1 cellular context compared by ENCODE assay signal in the genomic region with DNA sequence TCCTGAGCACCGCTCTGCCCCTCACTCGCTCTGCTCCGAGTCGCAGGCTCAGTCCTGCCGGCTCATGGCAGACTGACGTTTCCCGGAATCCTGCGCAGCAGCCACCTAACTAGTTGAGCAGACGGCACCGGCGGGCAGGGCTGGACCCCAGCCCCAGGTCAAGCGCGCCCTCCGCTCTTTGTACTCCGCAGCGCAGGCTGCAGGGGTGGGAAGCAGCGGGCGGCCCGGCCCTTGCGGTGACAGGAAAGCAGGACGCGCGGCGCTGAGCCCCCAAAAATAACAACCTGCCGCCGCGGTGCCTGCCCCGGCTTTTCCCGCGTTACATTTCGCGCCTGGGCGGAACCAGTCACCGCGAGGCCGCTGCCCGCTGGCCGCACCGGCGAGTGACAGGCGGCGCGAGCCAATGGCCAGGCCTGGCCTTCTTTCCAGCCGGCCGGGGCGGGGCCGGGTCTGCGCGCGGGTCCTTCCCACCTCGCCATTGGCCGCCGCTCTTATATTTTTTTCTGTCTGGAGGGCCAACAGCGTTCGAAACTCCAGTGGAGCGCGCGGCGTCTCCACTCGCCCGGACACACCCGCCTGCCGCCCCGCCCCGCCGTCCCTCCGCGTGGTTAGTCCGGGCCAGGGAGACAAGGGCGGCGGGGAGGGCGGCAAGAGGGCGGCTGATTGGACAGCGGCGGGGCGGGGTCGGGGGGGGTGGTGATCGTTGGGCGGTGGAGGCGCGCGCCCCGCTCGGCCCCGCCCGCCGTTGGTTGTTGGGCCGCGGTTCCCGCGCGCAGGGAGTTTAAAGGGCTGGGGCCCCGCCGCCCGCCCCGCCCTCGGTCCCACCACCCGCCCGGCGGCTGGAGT.
A peak's percentile ranks its signal among the peaks of the same experiment; 100 is the strongest.
TF ChIP-seq lines count a peak whose summit lies in the region.

Gene ZNF367, minus strand, starts transcription at position 297 of the 846 bp plus-strand sequence. CDS start 338 bp downstream, outside the sequence.

TF ChIP-seq in WTC11, 78 proteins besides CTCF, POLR2A, EP300 and RAD21 (continued from another document and continues in another):
- TF ChIP-seq, protein P1, sequence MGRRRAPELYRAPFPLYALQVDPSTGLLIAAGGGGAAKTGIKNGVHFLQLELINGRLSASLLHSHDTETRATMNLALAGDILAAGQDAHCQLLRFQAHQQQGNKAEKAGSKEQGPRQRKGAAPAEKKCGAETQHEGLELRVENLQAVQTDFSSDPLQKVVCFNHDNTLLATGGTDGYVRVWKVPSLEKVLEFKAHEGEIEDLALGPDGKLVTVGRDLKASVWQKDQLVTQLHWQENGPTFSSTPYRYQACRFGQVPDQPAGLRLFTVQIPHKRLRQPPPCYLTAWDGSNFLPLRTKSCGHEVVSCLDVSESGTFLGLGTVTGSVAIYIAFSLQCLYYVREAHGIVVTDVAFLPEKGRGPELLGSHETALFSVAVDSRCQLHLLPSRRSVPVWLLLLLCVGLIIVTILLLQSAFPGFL (CRISPR knock-in tag; IDR thresholded peaks at IDR 0.05; ENCODE audit: borderline replicate concordance) = no peak
- TF ChIP-seq JUN (CRISPR knock-in tag; IDR thresholded peaks at IDR 0.05) = no peak
- TF ChIP-seq, protein P2, sequence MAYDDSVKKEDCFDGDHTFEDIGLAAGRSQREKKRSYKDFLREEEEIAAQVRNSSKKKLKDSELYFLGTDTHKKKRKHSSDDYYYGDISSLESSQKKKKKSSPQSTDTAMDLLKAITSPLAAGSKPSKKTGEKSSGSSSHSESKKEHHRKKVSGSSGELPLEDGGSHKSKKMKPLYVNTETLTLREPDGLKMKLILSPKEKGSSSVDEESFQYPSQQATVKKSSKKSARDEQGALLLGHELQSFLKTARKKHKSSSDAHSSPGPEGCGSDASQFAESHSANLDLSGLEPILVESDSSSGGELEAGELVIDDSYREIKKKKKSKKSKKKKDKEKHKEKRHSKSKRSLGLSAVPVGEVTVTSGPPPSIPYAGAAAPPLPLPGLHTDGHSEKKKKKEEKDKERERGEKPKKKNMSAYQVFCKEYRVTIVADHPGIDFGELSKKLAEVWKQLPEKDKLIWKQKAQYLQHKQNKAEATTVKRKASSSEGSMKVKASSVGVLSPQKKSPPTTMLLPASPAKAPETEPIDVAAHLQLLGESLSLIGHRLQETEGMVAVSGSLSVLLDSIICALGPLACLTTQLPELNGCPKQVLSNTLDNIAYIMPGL (CRISPR knock-in tag; IDR thresholded peaks at IDR 0.05) = peak; percentile 42; the same call in 1 of the 2 replicates
- no peak for TF ChIP-seq ZNF532 (CRISPR knock-in tag; IDR thresholded peaks at IDR 0.05; ENCODE audit: borderline replicate concordance)
- no peak for TF ChIP-seq ZBTB21 (CRISPR knock-in tag; IDR thresholded peaks at IDR 0.05; ENCODE audit: borderline replicate concordance)
- TF ChIP-seq, protein P3, sequence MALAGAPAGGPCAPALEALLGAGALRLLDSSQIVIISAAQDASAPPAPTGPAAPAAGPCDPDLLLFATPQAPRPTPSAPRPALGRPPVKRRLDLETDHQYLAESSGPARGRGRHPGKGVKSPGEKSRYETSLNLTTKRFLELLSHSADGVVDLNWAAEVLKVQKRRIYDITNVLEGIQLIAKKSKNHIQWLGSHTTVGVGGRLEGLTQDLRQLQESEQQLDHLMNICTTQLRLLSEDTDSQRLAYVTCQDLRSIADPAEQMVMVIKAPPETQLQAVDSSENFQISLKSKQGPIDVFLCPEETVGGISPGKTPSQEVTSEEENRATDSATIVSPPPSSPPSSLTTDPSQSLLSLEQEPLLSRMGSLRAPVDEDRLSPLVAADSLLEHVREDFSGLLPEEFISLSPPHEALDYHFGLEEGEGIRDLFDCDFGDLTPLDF (CRISPR knock-in tag; IDR thresholded peaks at IDR 0.05) = no peak
- TF ChIP-seq ZNF138 (CRISPR knock-in tag; conservative IDR thresholded peaks at IDR 0.05) = peak; percentile 17; the same call in 1 of the 2 replicates
- TF ChIP-seq IRF1 (CRISPR knock-in tag; IDR thresholded peaks at IDR 0.05) = no peak
- TF ChIP-seq ATF1 (CRISPR knock-in tag; IDR thresholded peaks at IDR 0.05) = 0 out of 2 replicates have a peak, but pooled peaks have one; percentile 58
- peak; percentile 50 for TF ChIP-seq FOXP1 (CRISPR knock-in tag; IDR thresholded peaks at IDR 0.05; ENCODE audit: borderline replicate concordance)
- TF ChIP-seq, protein P4, sequence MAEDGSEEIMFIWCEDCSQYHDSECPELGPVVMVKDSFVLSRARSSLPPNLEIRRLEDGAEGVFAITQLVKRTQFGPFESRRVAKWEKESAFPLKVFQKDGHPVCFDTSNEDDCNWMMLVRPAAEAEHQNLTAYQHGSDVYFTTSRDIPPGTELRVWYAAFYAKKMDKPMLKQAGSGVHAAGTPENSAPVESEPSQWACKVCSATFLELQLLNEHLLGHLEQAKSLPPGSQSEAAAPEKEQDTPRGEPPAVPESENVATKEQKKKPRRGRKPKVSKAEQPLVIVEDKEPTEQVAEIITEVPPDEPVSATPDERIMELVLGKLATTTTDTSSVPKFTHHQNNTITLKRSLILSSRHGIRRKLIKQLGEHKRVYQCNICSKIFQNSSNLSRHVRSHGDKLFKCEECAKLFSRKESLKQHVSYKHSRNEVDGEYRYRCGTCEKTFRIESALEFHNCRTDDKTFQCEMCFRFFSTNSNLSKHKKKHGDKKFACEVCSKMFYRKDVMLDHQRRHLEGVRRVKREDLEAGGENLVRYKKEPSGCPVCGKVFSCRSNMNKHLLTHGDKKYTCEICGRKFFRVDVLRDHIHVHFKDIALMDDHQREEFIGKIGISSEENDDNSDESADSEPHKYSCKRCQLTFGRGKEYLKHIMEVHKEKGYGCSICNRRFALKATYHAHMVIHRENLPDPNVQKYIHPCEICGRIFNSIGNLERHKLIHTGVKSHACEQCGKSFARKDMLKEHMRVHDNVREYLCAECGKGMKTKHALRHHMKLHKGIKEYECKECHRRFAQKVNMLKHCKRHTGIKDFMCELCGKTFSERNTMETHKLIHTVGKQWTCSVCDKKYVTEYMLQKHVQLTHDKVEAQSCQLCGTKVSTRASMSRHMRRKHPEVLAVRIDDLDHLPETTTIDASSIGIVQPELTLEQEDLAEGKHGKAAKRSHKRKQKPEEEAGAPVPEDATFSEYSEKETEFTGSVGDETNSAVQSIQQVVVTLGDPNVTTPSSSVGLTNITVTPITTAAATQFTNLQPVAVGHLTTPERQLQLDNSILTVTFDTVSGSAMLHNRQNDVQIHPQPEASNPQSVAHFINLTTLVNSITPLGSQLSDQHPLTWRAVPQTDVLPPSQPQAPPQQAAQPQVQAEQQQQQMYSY (CRISPR knock-in tag; IDR thresholded peaks at IDR 0.05) = no peak
- no peak for TF ChIP-seq NFATC4 (CRISPR knock-in tag; IDR thresholded peaks at IDR 0.05)
- no peak; the same call in 1 of the 2 replicates for TF ChIP-seq ETV6 (CRISPR knock-in tag; IDR thresholded peaks at IDR 0.05)
- no peak for TF ChIP-seq ZSCAN18 (CRISPR knock-in tag; IDR thresholded peaks at IDR 0.05)
- no peak for TF ChIP-seq GRHL2 (CRISPR knock-in tag; IDR thresholded peaks at IDR 0.05; ENCODE audit: insufficient replicate concordance, severe bottlenecking)
- no peak for TF ChIP-seq ATF2 (CRISPR knock-in tag; IDR thresholded peaks at IDR 0.05; ENCODE audit: borderline replicate concordance, low read depth)
- TF ChIP-seq TP53 (CRISPR knock-in tag; IDR thresholded peaks at IDR 0.05) = no peak
- TF ChIP-seq FOXJ3 (CRISPR knock-in tag; IDR thresholded peaks at IDR 0.05; ENCODE audit: borderline replicate concordance) = no peak
- TF ChIP-seq ZNF423 (CRISPR knock-in tag; IDR thresholded peaks at IDR 0.05) = no peak
- 0 out of 2 replicates have a peak, but pooled peaks have one; percentile 33 for TF ChIP-seq SMAD3 (CRISPR knock-in tag; IDR thresholded peaks at IDR 0.05; ENCODE audit: borderline replicate concordance)
- peak; percentile 89; the same call in 1 of the 2 replicates for TF ChIP-seq E2F4 (CRISPR knock-in tag; IDR thresholded peaks at IDR 0.05; ENCODE audit: borderline replicate concordance, low read depth)
- no peak for TF ChIP-seq ZNF671 (CRISPR knock-in tag; IDR thresholded peaks at IDR 0.05)
- TF ChIP-seq NR1H2 (CRISPR knock-in tag; IDR thresholded peaks at IDR 0.05) = no peak
- no peak for TF ChIP-seq EMX1 (CRISPR knock-in tag; IDR thresholded peaks at IDR 0.05)
- TF ChIP-seq TEAD4 (CRISPR knock-in tag; IDR thresholded peaks at IDR 0.05) = no peak
- no peak for TF ChIP-seq HMGA2 (CRISPR knock-in tag; IDR thresholded peaks at IDR 0.05)
- TF ChIP-seq ZNF263 (CRISPR knock-in tag; IDR thresholded peaks at IDR 0.05; ENCODE audit: low read depth) = 0 out of 2 replicates have a peak, but pooled peaks have one; percentile 26
- TF ChIP-seq, protein P5, sequence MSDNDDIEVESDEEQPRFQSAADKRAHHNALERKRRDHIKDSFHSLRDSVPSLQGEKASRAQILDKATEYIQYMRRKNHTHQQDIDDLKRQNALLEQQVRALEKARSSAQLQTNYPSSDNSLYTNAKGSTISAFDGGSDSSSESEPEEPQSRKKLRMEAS (CRISPR knock-in tag; IDR thresholded peaks at IDR 0.05) = peak; percentile 70; the same call in 1 of the 2 replicates
- TF ChIP-seq GTF2I (CRISPR knock-in tag; conservative IDR thresholded peaks at IDR 0.05) = no peak
- no peak for TF ChIP-seq IRF2 (CRISPR knock-in tag; IDR thresholded peaks at IDR 0.05; ENCODE audit: borderline replicate concordance, low read depth)
- no peak for TF ChIP-seq ZNF219 (CRISPR knock-in tag; IDR thresholded peaks at IDR 0.05; ENCODE audit: borderline replicate concordance)
- no peak for TF ChIP-seq MXD4 (CRISPR knock-in tag; IDR thresholded peaks at IDR 0.05; ENCODE audit: borderline replicate concordance)
